21 cellular contexts compared by ENCODE assay signal in the genomic region with DNA sequence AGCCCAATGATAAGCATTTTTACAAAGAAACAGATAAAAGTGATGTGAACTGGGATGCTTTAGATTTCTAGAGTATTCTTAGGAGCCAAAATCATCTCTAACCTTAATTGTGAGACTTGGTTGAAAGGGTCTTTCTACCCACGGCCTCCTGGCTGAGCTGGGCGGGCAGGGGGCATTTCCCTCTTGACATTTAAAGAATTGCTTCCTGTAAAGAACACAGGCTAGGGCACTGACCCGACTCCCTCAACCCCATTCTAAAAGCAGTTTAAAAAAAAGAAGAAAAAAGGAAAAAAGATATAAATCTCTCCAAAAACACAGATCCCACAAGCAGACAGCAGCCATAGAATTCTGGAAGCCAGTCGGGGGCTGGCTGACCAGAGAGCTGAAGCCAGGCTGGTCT.
DNase-seq lines count a peak whose midpoint lies in the region; ATAC-seq and TF ChIP-seq lines count a peak whose summit lies in the region.
"Had no signal": no experiment of that assay in that cellular context is flagged by ENCODE, and none has a peak within 500 bp of the region (broad histone marks: within the 10 kb centered on the region; RNA-seq: fewer than 3 reads in every experiment).

No MANE protein-coding gene starts in this region.

- no peak overlapping the region for H3K4me3 Mint-ChIP-seq in CD14-positive monocyte
- H3K4me3 Mint-ChIP-seq in central memory CD8-positive, alpha-beta T cell: no peak overlapping the region
- no peak overlapping the region for H3K4me3 Mint-ChIP-seq in stimulated activated effector memory CD8-positive, alpha-beta T cell treated with anti-CD3 and anti-CD28 coated beads, Interleukin-12 subunit alpha, Interleukin-12 subunit beta, amount 100 ng/mL, for 72 hours
- H3K4me3 Mint-ChIP-seq: activated naive CD8-positive, alpha-beta T cell treated with anti-CD3 and anti-CD28 coated beads for 36 hours; activated T-cell treated with anti-CD3 and anti-CD28 coated beads, Interleukin-2, amount 50 U/mL, for 4 hours had no signal

- no peaks in the 10 kb centered on the region for H3K9me3 Mint-ChIP-seq in CD14-positive monocyte
- no peaks in the 10 kb centered on the region for H3K9me3 Mint-ChIP-seq in central memory CD8-positive, alpha-beta T cell
- no peaks in the 10 kb centered on the region for H3K9me3 Mint-ChIP-seq in stimulated activated effector memory CD8-positive, alpha-beta T cell treated with anti-CD3 and anti-CD28 coated beads, Interleukin-12 subunit alpha, Interleukin-12 subunit beta, amount 100 ng/mL, for 72 hours
- H3K9me3 Mint-ChIP-seq: activated naive CD8-positive, alpha-beta T cell treated with anti-CD3 and anti-CD28 coated beads for 36 hours; activated T-cell treated with anti-CD3 and anti-CD28 coated beads, Interleukin-2, amount 50 U/mL, for 4 hours had no signal

- peak overlapping the region in 6 of 7 donors; percentile 18 to 83 (median 70) for H3K27ac Mint-ChIP-seq in CD14-positive monocyte
- H3K27ac Mint-ChIP-seq in central memory CD8-positive, alpha-beta T cell (ENCODE audit: low read depth): peak overlapping the region; percentile 62
- peak overlapping the region; percentile 24 for H3K27ac Mint-ChIP-seq in stimulated activated effector memory CD8-positive, alpha-beta T cell treated with anti-CD3 and anti-CD28 coated beads, Interleukin-12 subunit alpha, Interleukin-12 subunit beta, amount 100 ng/mL, for 72 hours
- H3K27ac Mint-ChIP-seq: activated naive CD8-positive, alpha-beta T cell treated with anti-CD3 and anti-CD28 coated beads for 36 hours had no signal

- intact Hi-C loops in CD14-positive monocyte (cut with micrococcal nuclease): no loop called here
- intact Hi-C loops in mucosa of descending colon (cut with DNase I, micrococcal nuclease): no loop called here

- WGBS in mesodermal cell (ENCODE audit: insufficient coverage in 2 of 2), 2 experiments: 60% methylated on average over 1 of the region's 4 CpGs; no CpG with 5 or more reads in 1 of the 2 experiments

- H3K36me3 Mint-ChIP-seq in CD14-positive monocyte: peaks cover 17 to 25% of the 10 kb centered on the region in 2 donors
- H3K36me3 Mint-ChIP-seq in central memory CD8-positive, alpha-beta T cell (ENCODE audit: insufficient read depth): no peaks in the 10 kb centered on the region
- H3K36me3 Mint-ChIP-seq in stimulated activated effector memory CD8-positive, alpha-beta T cell treated with anti-CD3 and anti-CD28 coated beads, Interleukin-12 subunit alpha, Interleukin-12 subunit beta, amount 100 ng/mL, for 72 hours: no peaks in the 10 kb centered on the region

- ATAC-seq in central memory CD8-positive, alpha-beta T cell (replicated peaks; ENCODE audit: extremely low read depth, poor library complexity, severe bottlenecking): no peak
- no peak for ATAC-seq in stimulated activated effector memory CD8-positive, alpha-beta T cell treated with anti-CD3 and anti-CD28 coated beads, Interleukin-12 subunit alpha, Interleukin-12 subunit beta, amount 100 ng/mL, for 72 hours
- ATAC-seq in GM18511 (IDR thresholded peaks at IDR 0.05; ENCODE audit: unreplicated experiment) (no peak), mucosa of descending colon (no peak), HG02588 (IDR thresholded peaks at IDR 0.05; ENCODE audit: unreplicated experiment) (no peak)

- no peaks in the 10 kb centered on the region for H3K9me3 ChIP-seq in mesodermal cell (ENCODE audit: control insufficient read depth, low read length)
- no peaks in the 10 kb centered on the region for H3K9me3 ChIP-seq in mucosa of descending colon
- H3K9me3 ChIP-seq: heart left ventricle, SJCRH30 had no signal

- H3K36me3 ChIP-seq in mesodermal cell (ENCODE audit: control insufficient read depth, insufficient read depth, low read length) (no peaks in the 10 kb centered on the region), mucosa of descending colon (ENCODE audit: low read depth) (no peaks in the 10 kb centered on the region)
- H3K36me3 ChIP-seq: heart left ventricle, SJCRH30 had no signal

- H3K4me1 ChIP-seq in mesodermal cell (ENCODE audit: control insufficient read depth, insufficient read depth, low read length, poor library complexity, severe bottlenecking): peaks cover 38% of the 10 kb centered on the region
- peaks cover 3% of the 10 kb centered on the region for H3K4me1 ChIP-seq in mucosa of descending colon (ENCODE audit: low read depth)
- H3K4me1 ChIP-seq: SJCRH30 had no signal

- H3K27me3 Mint-ChIP-seq in CD14-positive monocyte (ENCODE audit: low read depth in 3 of 3): peaks cover 0 to 2% (median 2%) of the 10 kb centered on the region in 3 donors
- no peaks in the 10 kb centered on the region for H3K27me3 Mint-ChIP-seq in central memory CD8-positive, alpha-beta T cell
- H3K27me3 Mint-ChIP-seq: activated naive CD8-positive, alpha-beta T cell treated with anti-CD3 and anti-CD28 coated beads for 36 hours had no signal

- H3K4me1 Mint-ChIP-seq in CD14-positive monocyte: peaks cover 79% of the 10 kb centered on the region
- peaks cover 65% of the 10 kb centered on the region for H3K4me1 Mint-ChIP-seq in central memory CD8-positive, alpha-beta T cell
- peaks cover 48% of the 10 kb centered on the region for H3K4me1 Mint-ChIP-seq in stimulated activated effector memory CD8-positive, alpha-beta T cell treated with anti-CD3 and anti-CD28 coated beads, Interleukin-12 subunit alpha, Interleukin-12 subunit beta, amount 100 ng/mL, for 72 hours

- DNase-seq in CD14-positive monocyte (ENCODE audit: low spot score) (peak; percentile 9), mucosa of descending colon (no peak), OCI-M1 (lab: John Stamatoyannopoulos, UW) (no peak)
- DNase-seq in central memory CD8-positive, alpha-beta T cell (ENCODE audit: low spot score in 2 of 2): no peak
- no peak for DNase-seq in stimulated activated effector memory CD8-positive, alpha-beta T cell treated with anti-CD3 and anti-CD28 coated beads, Interleukin-12 subunit alpha, Interleukin-12 subunit beta, amount 100 ng/mL, for 72 hours (ENCODE audit: low spot score in 2 of 2)
- DNase-seq: activated CD4-positive, alpha-beta T cell treated with anti-CD3 and anti-CD28 coated beads for 1 hour; activated naive CD8-positive, alpha-beta T cell treated with anti-CD3 and anti-CD28 coated beads for 36 hours; activated T-cell treated with anti-CD3 and anti-CD28 coated beads, Interleukin-2, amount 50 U/mL, for 4 hours; HCEC 1CT; heart left ventricle; KG1; NCI-H1436 treated with DMSO at 0.1 percent for 48 hours; NCI-H524; nucleus accumbens; SJCRH30; T-helper 1 cell had no signal

- TF ChIP-seq CTCF in CD14-positive monocyte (IDR thresholded peaks at IDR 0.05) (no peak), mucosa of descending colon (IDR thresholded peaks at IDR 0.05) (no peak)

- H3K27ac ChIP-seq in mesodermal cell (ENCODE audit: low read depth, low read length, severe bottlenecking): peak overlapping the region; percentile 57
- H3K27ac ChIP-seq: C4-2B, SJCRH30 had no signal

- H3K4me3 ChIP-seq in mesodermal cell (ENCODE audit: extremely low read depth, insufficient read depth, low read length, poor library complexity, severe bottlenecking) (no peak overlapping the region), mucosa of descending colon (no peak overlapping the region)
- H3K4me3 ChIP-seq: heart left ventricle, SJCRH30, smooth muscle cell had no signal
